ENCODE assay signal across 8 cellular contexts in genomic region chr3:71585126-71585525, GRCh38. TPM values are rescaled to one million over a fixed set of nuclear protein-coding genes. Genes with fewer than 3 reads are reported as not detected.
A peak's percentile ranks its signal among the peaks of the same experiment; 100 is the strongest.
DNase-seq lines count a peak whose midpoint lies in the region; ATAC-seq, FAIRE-seq and TF ChIP-seq lines count a peak whose summit lies in the region.

No MANE protein-coding gene starts in this region.

- TF ChIP-seq POLR2A in H54 (IDR thresholded peaks at IDR 0.05; ENCODE audit: low read depth, low read length): no peak

- H3K4me3 ChIP-seq in urinary bladder (ENCODE audit: low read depth, low read length) (no peak overlapping the region), aorta (ENCODE audit: low read length in 2 of 2) (peak overlapping the region in 1 of 2 donors; percentile 67)

- H3K9me3 Mint-ChIP-seq in activated naive CD8-positive, alpha-beta T cell (ENCODE audit: low read depth): no peaks in the 10 kb centered on the region

- H3K27ac Mint-ChIP-seq in activated naive CD8-positive, alpha-beta T cell: peak overlapping the region; percentile 92

- 46% methylated on average over 5 of the region's 5 CpGs for WGBS in urinary bladder
- 34 to 35% methylated on average over 5 of the region's 5 CpGs for WGBS in aorta, 2 donors

- no peak for FAIRE-seq in H54 (lab: Jason Lieb, UNC)

- no peaks in the 10 kb centered on the region for H3K27me3 Mint-ChIP-seq in activated naive CD8-positive, alpha-beta T cell

- no peaks in the 10 kb centered on the region for H3K4me1 ChIP-seq in urinary bladder (ENCODE audit: insufficient read depth)
- no peaks in the 10 kb centered on the region for H3K4me1 ChIP-seq in aorta (ENCODE audit: control insufficient read depth in 1 of 2, insufficient read depth in 2 of 2, low read length in 2 of 2)

- intact Hi-C loops in aorta (cut with DNase I): loop anchor here (5.0 to 10.0 kb wide), 9 partner anchors 67 to 1050 kb away; no protein-coding TSS in a partner anchor

- no peaks in the 10 kb centered on the region for H3K9me3 ChIP-seq in aorta (ENCODE audit: control insufficient read depth, low read length)

- ATAC-seq in HG03025 (IDR thresholded peaks at IDR 0.05; ENCODE audit: low FRiP score, unreplicated experiment) (no peak), aorta (ENCODE audit: low FRiP score) (no peak)

- H3K36me3 ChIP-seq in urinary bladder (ENCODE audit: insufficient read depth): no peaks in the 10 kb centered on the region
- H3K36me3 ChIP-seq in aorta (ENCODE audit: control insufficient read depth in 1 of 2, insufficient read depth in 2 of 2, low read length in 1 of 2): no peaks in the 10 kb centered on the region

- H3K4me3 Mint-ChIP-seq in activated naive CD8-positive, alpha-beta T cell: peak overlapping the region; percentile 89

- H3K36me3 Mint-ChIP-seq in activated naive CD8-positive, alpha-beta T cell: no peaks in the 10 kb centered on the region

- no peaks in the 10 kb centered on the region for H3K27me3 ChIP-seq in aorta (ENCODE audit: control insufficient read depth in 1 of 2, insufficient read depth in 2 of 2, low read length in 1 of 2)

- DNase-seq in stimulated activated CD4-positive, alpha-beta T cell treated with anti-CD3 and anti-CD28 coated beads, Interleukin-15, amount 100 ng/mL, for 24 hours: peak; percentile 20
- DNase-seq in stimulated activated CD4-positive, alpha-beta T cell treated with anti-CD3 and anti-CD28 coated beads, Interleukin-1b, Interleukin-23, amount 100 ng/mL, for 48 hours: no peak
- DNase-seq in lung microvascular endothelial cell (ENCODE audit: low read depth in 2 of 2) (peak; percentile 30 to 49), H54 (ENCODE audit: insufficient read length, low spot score) (no peak), aorta (no peak)

- H3K4me1 Mint-ChIP-seq in activated naive CD8-positive, alpha-beta T cell (ENCODE audit: low read depth): peaks cover 45% of the 10 kb centered on the region

- H3K27ac ChIP-seq in urinary bladder (ENCODE audit: low read depth): peak overlapping the region; percentile 48
- H3K27ac ChIP-seq in aorta (ENCODE audit: low read depth in 1 of 2, low read length in 2 of 2): no peak overlapping the region

RNA-seq across cellular contexts. Expression of gene FOXP1, which starts 1.6 kb away (rescaled TPM):
- 46.4 and 75.2 TPM in 2 replicates for total RNA-seq in lung microvascular endothelial cell
- total RNA-seq in urinary bladder: 176 TPM
- polyA plus RNA-seq in urinary bladder: 27.4 TPM
- 100 to 1,000 TPM; 187 to 263 TPM for total RNA-seq in aorta
- polyA plus RNA-seq in aorta: 10 to 100 TPM; 15.2 to 33.1 TPM

Comparison
In these comparisons a context has a peak if more than half of its experiments do, and no peak if none do; other contexts are left out.
1. DNase-seq: peak in stimulated activated CD4-positive, alpha-beta T cell treated with anti-CD3 and anti-CD28 coated beads, Interleukin-15, amount 100 ng/mL, for 24 hours (single experiment) and lung microvascular endothelial cell (2 of 2); none in stimulated activated CD4-positive, alpha-beta T cell treated with anti-CD3 and anti-CD28 coated beads, Interleukin-1b, Interleukin-23, amount 100 ng/mL, for 48 hours (single experiment), H54 (single experiment) and aorta (0 of 2).